1 cellular context compared by ENCODE assay signal in the genomic region with DNA sequence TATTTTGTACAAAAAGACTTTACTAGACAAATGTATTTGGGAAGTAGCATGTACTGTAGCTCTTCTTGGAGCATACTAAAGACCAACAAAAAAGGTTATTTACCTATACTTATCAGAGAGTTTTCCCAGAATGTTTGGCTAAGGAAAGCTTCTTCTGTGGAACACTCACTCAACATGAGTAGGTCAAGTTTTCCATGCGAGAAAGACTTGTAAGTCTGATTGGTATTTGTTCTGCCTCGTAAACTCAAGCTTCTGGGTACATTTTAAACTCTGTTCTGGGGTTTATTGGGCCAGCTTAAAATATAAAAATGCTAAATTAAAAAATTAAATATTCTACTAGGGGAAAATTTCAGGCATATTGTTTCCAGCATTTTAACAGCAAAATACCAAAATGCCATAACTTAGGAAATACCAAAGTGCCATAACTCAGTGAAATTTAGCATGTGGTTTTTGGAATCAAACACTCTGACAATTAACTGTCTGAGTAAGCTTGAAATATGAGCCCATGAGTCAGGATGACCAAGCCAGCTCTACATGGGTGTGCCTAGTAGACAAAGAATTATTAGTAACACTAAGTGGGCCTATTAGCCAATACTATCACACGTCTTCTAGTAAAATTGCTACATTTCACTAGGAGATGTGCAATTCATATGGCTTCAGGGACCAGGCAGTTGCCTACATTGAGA.
TF ChIP-seq lines count a peak whose summit lies in the region.

No MANE protein-coding gene starts in this region.

TF ChIP-seq in HEK293, 187 proteins besides CTCF, POLR2A, EP300 and RAD21 (continued from another document):
- TF ChIP-seq, protein P1, sequence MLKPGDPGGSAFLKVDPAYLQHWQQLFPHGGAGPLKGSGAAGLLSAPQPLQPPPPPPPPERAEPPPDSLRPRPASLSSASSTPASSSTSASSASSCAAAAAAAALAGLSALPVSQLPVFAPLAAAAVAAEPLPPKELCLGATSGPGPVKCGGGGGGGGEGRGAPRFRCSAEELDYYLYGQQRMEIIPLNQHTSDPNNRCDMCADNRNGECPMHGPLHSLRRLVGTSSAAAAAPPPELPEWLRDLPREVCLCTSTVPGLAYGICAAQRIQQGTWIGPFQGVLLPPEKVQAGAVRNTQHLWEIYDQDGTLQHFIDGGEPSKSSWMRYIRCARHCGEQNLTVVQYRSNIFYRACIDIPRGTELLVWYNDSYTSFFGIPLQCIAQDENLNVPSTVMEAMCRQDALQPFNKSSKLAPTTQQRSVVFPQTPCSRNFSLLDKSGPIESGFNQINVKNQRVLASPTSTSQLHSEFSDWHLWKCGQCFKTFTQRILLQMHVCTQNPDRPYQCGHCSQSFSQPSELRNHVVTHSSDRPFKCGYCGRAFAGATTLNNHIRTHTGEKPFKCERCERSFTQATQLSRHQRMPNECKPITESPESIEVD (tag by site-specific recombination; IDR thresholded peaks at IDR 0.05), result peak; percentile 65
- TF ChIP-seq, protein P2, sequence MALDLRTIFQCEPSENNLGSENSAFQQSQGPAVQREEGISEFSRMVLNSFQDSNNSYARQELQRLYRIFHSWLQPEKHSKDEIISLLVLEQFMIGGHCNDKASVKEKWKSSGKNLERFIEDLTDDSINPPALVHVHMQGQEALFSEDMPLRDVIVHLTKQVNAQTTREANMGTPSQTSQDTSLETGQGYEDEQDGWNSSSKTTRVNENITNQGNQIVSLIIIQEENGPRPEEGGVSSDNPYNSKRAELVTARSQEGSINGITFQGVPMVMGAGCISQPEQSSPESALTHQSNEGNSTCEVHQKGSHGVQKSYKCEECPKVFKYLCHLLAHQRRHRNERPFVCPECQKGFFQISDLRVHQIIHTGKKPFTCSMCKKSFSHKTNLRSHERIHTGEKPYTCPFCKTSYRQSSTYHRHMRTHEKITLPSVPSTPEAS (tag by site-specific recombination; IDR thresholded peaks at IDR 0.05), result no peak
- TF ChIP-seq ZNF335 (tag by site-specific recombination; conservative IDR thresholded peaks at IDR 0.05), result 0 out of 2 replicates have a peak, but pooled peaks have one; percentile 12
- TF ChIP-seq, protein P3, sequence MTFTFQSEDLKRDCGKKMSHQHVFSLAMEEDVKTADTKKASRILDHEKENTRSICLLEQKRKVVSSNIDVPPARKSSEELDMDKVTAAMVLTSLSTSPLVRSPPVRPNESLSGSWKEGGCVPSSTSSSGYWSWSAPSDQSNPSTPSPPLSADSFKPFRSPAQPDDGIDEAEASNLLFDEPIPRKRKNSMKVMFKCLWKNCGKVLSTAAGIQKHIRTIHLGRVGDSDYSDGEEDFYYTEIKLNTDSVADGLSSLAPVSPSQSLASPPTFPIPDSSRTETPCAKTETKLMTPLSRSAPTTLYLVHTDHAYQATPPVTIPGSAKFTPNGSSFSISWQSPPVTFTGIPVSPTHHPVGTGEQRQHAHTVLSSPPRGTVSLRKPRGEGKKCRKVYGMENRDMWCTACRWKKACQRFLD (tag by site-specific recombination; IDR thresholded peaks at IDR 0.05), result no peak
